ENCODE assay signal across 19 cellular contexts in the genomic region with DNA sequence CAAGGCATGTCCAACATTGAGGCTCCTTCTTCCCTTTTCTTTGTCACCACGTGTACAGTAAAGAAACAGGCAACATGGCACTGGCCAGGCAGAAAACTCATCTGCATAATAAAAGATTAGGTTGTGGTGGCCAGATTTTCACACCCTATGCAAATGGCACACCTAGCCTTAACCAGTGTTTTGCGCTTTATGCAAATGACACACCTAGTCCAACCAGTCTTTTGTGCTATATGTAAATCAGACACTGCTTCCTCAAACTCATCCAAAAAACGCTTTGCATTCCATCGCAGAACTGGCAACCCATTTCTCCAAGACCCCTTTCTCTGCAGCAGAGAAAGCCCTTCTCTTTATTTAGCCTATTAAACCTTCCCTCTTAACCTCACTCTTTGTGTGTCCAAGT.
DNase-seq lines count a peak whose midpoint lies in the region; ATAC-seq, FAIRE-seq and TF ChIP-seq lines count a peak whose summit lies in the region.
"Had no signal": no experiment of that assay in that cellular context is flagged by ENCODE, and none has a peak within 500 bp of the region (broad histone marks: within the 10 kb centered on the region; RNA-seq: fewer than 3 reads in every experiment).

No MANE protein-coding gene starts in this region.

- no peak overlapping the region for H3K4me2 ChIP-seq in H1 (ENCODE audit: insufficient read depth in 1 of 2, low read depth in 2 of 2, low read length in 2 of 2)
- H3K4me2 ChIP-seq: BLaER1 had no signal

- H3K79me1 ChIP-seq in H1 (ENCODE audit: low read depth, low read length): no peaks in the 10 kb centered on the region

- H3K4me3 Mint-ChIP-seq in activated naive CD8-positive, alpha-beta T cell treated with anti-CD3 and anti-CD28 coated beads, Interleukin-2, amount 50 U/mL, for 24 hours: no peak overlapping the region
- no peak overlapping the region for H3K4me3 Mint-ChIP-seq in activated naive CD8-positive, alpha-beta T cell treated with anti-CD3 and anti-CD28 coated beads for 36 hours
- H3K4me3 Mint-ChIP-seq: CD8-positive, alpha-beta T cell; IgD-negative memory B cell had no signal

- peak overlapping the region; percentile 22 for H3K27ac Mint-ChIP-seq in activated naive CD8-positive, alpha-beta T cell treated with anti-CD3 and anti-CD28 coated beads, Interleukin-2, amount 50 U/mL, for 24 hours
- H3K27ac Mint-ChIP-seq in activated naive CD8-positive, alpha-beta T cell treated with anti-CD3 and anti-CD28 coated beads for 36 hours: no peak overlapping the region
- H3K27ac Mint-ChIP-seq: CD8-positive, alpha-beta T cell; IgD-negative memory B cell had no signal

- H2BK120ac ChIP-seq in H1 (replicated peaks; ENCODE audit: low read depth, low read length): no peak overlapping the region

- CTCF ChIA-PET in H1 (lab: Charles Lee; ENCODE audit: partially characterized antibody): no interaction called here

- H3K23ac ChIP-seq in H1 (ENCODE audit: insufficient read length): no peak overlapping the region

- H3K9me3 ChIP-seq in H1 (ENCODE audit: insufficient read depth in 2 of 2, low read depth in 1 of 2, low read length in 1 of 2) (no peaks in the 10 kb centered on the region), right lobe of liver (no peaks in the 10 kb centered on the region)
- H3K9me3 ChIP-seq: HAP-1 had no signal

- TF ChIP-seq RAD21 in H1 (IDR thresholded peaks at IDR 0.05 in 1 of 2, conservative IDR thresholded peaks at IDR 0.05 in 1 of 2; ENCODE audit: low read depth in 2 of 2, low read length in 2 of 2): no peak

- H3K9me3 Mint-ChIP-seq in activated naive CD8-positive, alpha-beta T cell treated with anti-CD3 and anti-CD28 coated beads, Interleukin-2, amount 50 U/mL, for 24 hours: peaks cover 11% of the 10 kb centered on the region
- H3K9me3 Mint-ChIP-seq in activated naive CD8-positive, alpha-beta T cell treated with anti-CD3 and anti-CD28 coated beads for 36 hours: peaks cover 6% of the 10 kb centered on the region

- H3K56ac ChIP-seq in H1 (replicated peaks; ENCODE audit: insufficient read length, low read depth, low read length): no peak overlapping the region

- H2BK12ac ChIP-seq in H1 (ENCODE audit: low read depth, low read length): no peak overlapping the region

- no peak overlapping the region for H3K18ac ChIP-seq in H1 (ENCODE audit: extremely low read depth, low read length)

- H4K8ac ChIP-seq in H1 (ENCODE audit: extremely low read depth, insufficient read depth, low read length): no peak overlapping the region

- no peak overlapping the region for H3K4me3 ChIP-seq in H1 (ENCODE audit: extremely low read depth in 1 of 4, insufficient read depth in 2 of 4, low read depth in 3 of 4, low read length in 4 of 4)
- H3K4me3 ChIP-seq in right lobe of liver: no peak overlapping the region
- H3K4me3 ChIP-seq: BLaER1, HAP-1 had no signal

- no peak overlapping the region for H3K14ac ChIP-seq in H1 (ENCODE audit: insufficient read length)

- no peaks in the 10 kb centered on the region for H3K79me2 ChIP-seq in H1 (ENCODE audit: control insufficient read depth in 1 of 2, insufficient read depth in 2 of 2, low read length in 2 of 2)

- TF ChIP-seq POLR2A in H1 (IDR thresholded peaks at IDR 0.05; ENCODE audit: control extremely low read depth in 1 of 2, low read depth in 2 of 2, low read length in 2 of 2) (no peak), right lobe of liver (IDR thresholded peaks at IDR 0.05) (no peak)

- H3K27ac ChIP-seq in H1 (ENCODE audit: low read depth, low read length): no peak overlapping the region
- H3K27ac ChIP-seq in right lobe of liver: no peak overlapping the region
- H3K27ac ChIP-seq: BLaER1 had no signal

- 0 out of 8 replicates have a peak, but pooled peaks cover 0 to 3% (median 0%) of the 10 kb centered on the region in 4 experiments for H3K36me3 ChIP-seq in H1 (ENCODE audit: control insufficient read depth in 2 of 4, insufficient read depth in 4 of 4, low read length in 3 of 4)
- no peaks in the 10 kb centered on the region for H3K36me3 ChIP-seq in right lobe of liver
- H3K36me3 ChIP-seq: HAP-1 had no signal

- ATAC-seq in activated naive CD8-positive, alpha-beta T cell treated with anti-CD3 and anti-CD28 coated beads, Interleukin-2, amount 50 U/mL, for 24 hours: no peak
- ATAC-seq in right lobe of liver: no peak
- ATAC-seq: CD8-positive, alpha-beta T cell; HepG2 had no signal

- no peak overlapping the region for H2AFZ ChIP-seq in H1 (ENCODE audit: low read length)

- POLR2A ChIA-PET in H1 (lab: Charles Lee; ENCODE audit: partially characterized antibody): no interaction called here

- no peak overlapping the region for H4K5ac ChIP-seq in H1 (ENCODE audit: insufficient read length, low read depth, low read length)

- H3K27me3 Mint-ChIP-seq in activated naive CD8-positive, alpha-beta T cell treated with anti-CD3 and anti-CD28 coated beads, Interleukin-2, amount 50 U/mL, for 24 hours: no peaks in the 10 kb centered on the region
- H3K27me3 Mint-ChIP-seq in activated naive CD8-positive, alpha-beta T cell treated with anti-CD3 and anti-CD28 coated beads for 36 hours: no peaks in the 10 kb centered on the region
- H3K27me3 Mint-ChIP-seq: IgD-negative memory B cell had no signal

- no peak overlapping the region for H2BK5ac ChIP-seq in H1 (ENCODE audit: low read depth, low read length)

- H4K20me1 ChIP-seq in H1 (replicated peaks in 1 of 2; ENCODE audit: control insufficient read depth in 1 of 2, insufficient read depth in 2 of 2, low read length in 2 of 2): no peaks in the 10 kb centered on the region
- H4K20me1 ChIP-seq: BLaER1 had no signal

- intact Hi-C loops in right lobe of liver (cut with DNase I): no loop called here

- H3K9ac ChIP-seq in H1 (replicated peaks in 1 of 4; ENCODE audit: extremely low read depth in 1 of 4, low read depth in 3 of 4, low read length in 3 of 4): no peak overlapping the region
- H3K9ac ChIP-seq: BLaER1 had no signal

- TF ChIP-seq EP300 in H1 (IDR thresholded peaks at IDR 0.05; ENCODE audit: borderline replicate concordance in 1 of 2, low read depth in 2 of 2, low read length in 2 of 2): no peak

- H3K23me2 ChIP-seq in H1 (ENCODE audit: low read depth, low read length): no peaks in the 10 kb centered on the region

- no peak for DNase-seq in activated naive CD8-positive, alpha-beta T cell treated with anti-CD3 and anti-CD28 coated beads, Interleukin-2, amount 50 U/mL, for 24 hours
- DNase-seq in activated naive CD8-positive, alpha-beta T cell treated with anti-CD3 and anti-CD28 coated beads for 36 hours: no peak
- DNase-seq in NCI-H526 (lab: John Stamatoyannopoulos, UW): peak; percentile 41 to 82
- DNase-seq in H1 (ENCODE audit: low read depth in 1 of 2, low spot score in 2 of 2): no peak
- peak; percentile 19 for DNase-seq in iPS DF 4.7 (ENCODE audit: extremely low read depth, low spot score)
- DNase-seq in activated CD4-positive, alpha-beta T cell treated with anti-CD3 and anti-CD28 coated beads, Interleukin-2, amount 50 U/mL, for 4 hours: no peak
- no peak for DNase-seq in right lobe of liver
- no peak for DNase-seq in SKM-1 (lab: John Stamatoyannopoulos, UW; ENCODE audit: unreplicated experiment)
- DNase-seq: 8988T; Calu3; CD8-positive, alpha-beta T cell; DMS79 treated with DMSO at 0.1 percent for 48 hours; GOT3 had no signal

- H3K4me1 ChIP-seq in H1 (replicated peaks in 1 of 4; ENCODE audit: control insufficient read depth in 3 of 4, insufficient read depth in 4 of 4, low read length in 3 of 4): peaks cover 0 to 4% (median 2%) of the 10 kb centered on the region in 4 experiments; a peak in 2 of 7 replicates
- H3K4me1 ChIP-seq in right lobe of liver: peaks cover 0 to 27% (median 0%) of the 10 kb centered on the region in 4 donors
- H3K4me1 ChIP-seq: BLaER1, HAP-1 had no signal

- no peaks in the 10 kb centered on the region for H3K4me1 Mint-ChIP-seq in activated naive CD8-positive, alpha-beta T cell treated with anti-CD3 and anti-CD28 coated beads, Interleukin-2, amount 50 U/mL, for 24 hours
- no peaks in the 10 kb centered on the region for H3K4me1 Mint-ChIP-seq in activated naive CD8-positive, alpha-beta T cell treated with anti-CD3 and anti-CD28 coated beads for 36 hours
- H3K4me1 Mint-ChIP-seq: IgD-negative memory B cell had no signal

- H3K27me3 ChIP-seq in H1 (replicated peaks in 1 of 4; ENCODE audit: control insufficient read depth in 3 of 4, extremely low read depth in 1 of 4, insufficient read depth in 3 of 4, low read length in 3 of 4) (no peaks in the 10 kb centered on the region), right lobe of liver (no peaks in the 10 kb centered on the region)
- H3K27me3 ChIP-seq: BLaER1 had no signal

- H3K36me3 Mint-ChIP-seq in activated naive CD8-positive, alpha-beta T cell treated with anti-CD3 and anti-CD28 coated beads, Interleukin-2, amount 50 U/mL, for 24 hours (ENCODE audit: low read depth): no peaks in the 10 kb centered on the region
- H3K36me3 Mint-ChIP-seq in activated naive CD8-positive, alpha-beta T cell treated with anti-CD3 and anti-CD28 coated beads for 36 hours: no peaks in the 10 kb centered on the region
- H3K36me3 Mint-ChIP-seq: CD8-positive, alpha-beta T cell; IgD-negative memory B cell had no signal

- no peak overlapping the region for H3K4ac ChIP-seq in H1 (replicated peaks; ENCODE audit: insufficient read length, low read depth, low read length)

- 60% methylated on average over 4 of the region's 4 CpGs; no CpG with 5 or more reads in 1 of the 2 experiments for WGBS in H1 (ENCODE audit: extremely low coverage in 1 of 2, insufficient coverage in 1 of 2, insufficient read length in 1 of 2, insufficient replicate concordance in 2 of 2, low coverage in 1 of 2, low lambda C conversion rate in 2 of 2, missing lambda C conversion rate in 1 of 2), 2 experiments
- WGBS in right lobe of liver (ENCODE audit: insufficient coverage, low coverage, low lambda C conversion rate, missing lambda C conversion rate): 67% methylated on average over 4 of the region's 4 CpGs

- FAIRE-seq in H1 (lab: Jason Lieb, UNC): no peak
- FAIRE-seq: GM12891, GM19239, HepG2 had no signal

- H2BK20ac ChIP-seq in H1 (ENCODE audit: low read length): no peak overlapping the region

- no peak overlapping the region for H2BK15ac ChIP-seq in H1 (ENCODE audit: low read length)

- no peak overlapping the region for H2AK5ac ChIP-seq in H1 (ENCODE audit: low read depth, low read length)

- H4K91ac ChIP-seq in H1 (replicated peaks; ENCODE audit: insufficient read length, low read length): no peak overlapping the region

- no peak for TF ChIP-seq CTCF in H1 (IDR thresholded peaks at IDR 0.05; ENCODE audit: control extremely low read depth in 1 of 3, insufficient read depth in 1 of 3, low read depth in 1 of 3, low read length in 3 of 3)
- no peak for TF ChIP-seq CTCF in right lobe of liver (IDR thresholded peaks at IDR 0.05)

TF ChIP-seq in H1, 55 proteins besides CTCF, POLR2A, EP300 and RAD21 (continues in another document):
- TF ChIP-seq SIRT6 (IDR thresholded peaks at IDR 0.05; ENCODE audit: low read length): no peak
- TF ChIP-seq RNF2 (IDR thresholded peaks at IDR 0.05; ENCODE audit: borderline replicate concordance, low read depth, low read length, missing control alignments, poor library complexity, severe bottlenecking): no peak
- no peak for TF ChIP-seq JUND (IDR thresholded peaks at IDR 0.05; ENCODE audit: low read length)
- TF ChIP-seq, protein P1, sequence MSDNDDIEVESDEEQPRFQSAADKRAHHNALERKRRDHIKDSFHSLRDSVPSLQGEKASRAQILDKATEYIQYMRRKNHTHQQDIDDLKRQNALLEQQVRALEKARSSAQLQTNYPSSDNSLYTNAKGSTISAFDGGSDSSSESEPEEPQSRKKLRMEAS (IDR thresholded peaks at IDR 0.05): peak; percentile 29; the same call in 1 of the 2 replicates

Comparison
In these comparisons a context has a peak if more than half of its experiments do, and no peak if none do; other contexts are left out.
1. DNase-seq: peak in NCI-H526 (2 of 2) and iPS DF 4.7 (single experiment); none in activated naive CD8-positive, alpha-beta T cell treated with anti-CD3 and anti-CD28 coated beads, Interleukin-2, amount 50 U/mL, for 24 hours (single experiment), activated naive CD8-positive, alpha-beta T cell treated with anti-CD3 and anti-CD28 coated beads for 36 hours (single experiment), H1 (0 of 2), activated CD4-positive, alpha-beta T cell treated with anti-CD3 and anti-CD28 coated beads, Interleukin-2, amount 50 U/mL, for 4 hours (0 of 2), right lobe of liver (0 of 3) and SKM-1 (single experiment).